ENCODE assay signal across 22 cellular contexts in the genomic region with DNA sequence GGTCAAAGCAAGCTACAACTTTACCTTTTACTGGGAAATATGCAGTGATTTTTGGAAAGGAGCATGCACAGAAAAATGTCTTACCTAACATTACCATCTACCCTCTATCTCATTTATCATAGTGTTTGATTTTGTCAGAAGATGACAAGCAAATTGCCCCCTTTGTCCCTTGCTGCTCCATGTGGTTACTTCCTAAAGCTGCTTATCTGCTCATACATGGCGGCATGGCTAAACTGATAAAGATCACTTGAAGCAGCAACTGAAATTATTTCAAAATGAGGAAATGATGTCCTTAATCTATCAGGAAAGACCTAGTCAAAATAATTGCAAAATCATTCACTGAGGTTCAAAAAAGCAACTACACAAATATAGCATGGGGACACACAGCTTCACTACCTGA.
"Had no signal": no experiment of that assay in that cellular context is flagged by ENCODE, and none has a peak within 500 bp of the region (broad histone marks: within the 10 kb centered on the region; RNA-seq: fewer than 3 reads in every experiment).

No MANE protein-coding gene starts in this region.

- H3K36me3 ChIP-seq: gastroesophageal sphincter, heart left ventricle, left lung, neutrophil, prostate gland, right atrium auricular region, stomach, thyroid gland, vagina had no signal

- H3K27ac ChIP-seq: dorsolateral prefrontal cortex, gastroesophageal sphincter, heart left ventricle, left lung, neutrophil, prostate gland, right atrium auricular region, stomach, thyroid gland, vagina had no signal

- H3K4me3 ChIP-seq: dorsolateral prefrontal cortex, gastroesophageal sphincter, heart left ventricle, left lung, prostate gland, right atrium auricular region, stomach, thyroid gland, vagina had no signal

- H3K27me3 ChIP-seq: dorsolateral prefrontal cortex, gastroesophageal sphincter, heart left ventricle, left lung, neutrophil, right atrium auricular region, stomach, thyroid gland, vagina had no signal

- DNase-seq: dorsolateral prefrontal cortex; effector CD4-positive, alpha-beta T cell; heart left ventricle; hippocampal formation; left cardiac atrium; left lung; mammary epithelial cell; natural killer cell; stimulated activated CD4-positive, alpha-beta T cell treated with anti-CD3 and anti-CD28 coated beads, Interleukin-2, amount 100 ng/mL, for 24 hours; stimulated activated CD4-positive, alpha-beta T cell treated with anti-CD3 and anti-CD28 coated beads, Interleukin-4, amount 100 ng/mL, for 24 hours; stimulated activated naive CD4-positive, alpha-beta T cell treated with Interleukin-2 at 50 U/mL for 16 hours; stomach; thyroid gland; trophoblast cell had no signal

- ATAC-seq: esophagus mucosa; gastroesophageal sphincter; heart left ventricle; left cardiac atrium; left lung; sciatic nerve; stimulated activated effector memory CD8-positive, alpha-beta T cell treated with anti-CD3 and anti-CD28 coated beads, Interleukin-12 subunit alpha, Interleukin-12 subunit beta, amount 100 ng/mL, for 72 hours had no signal

- H3K4me1 ChIP-seq: gastroesophageal sphincter, heart left ventricle, left lung, prostate gland, right atrium auricular region, stomach, thyroid gland, vagina had no signal

- H3K9me3 ChIP-seq: gastroesophageal sphincter, heart left ventricle, left lung, neutrophil, prostate gland, right atrium auricular region, stomach, thyroid gland, vagina had no signal
